Comparison of ENCODE assay signal across 15 cellular contexts in genomic region chr19:45568732-45569131, GRCh38. TPM values are rescaled to one million over a fixed set of nuclear protein-coding genes. Genes with fewer than 3 reads are reported as not detected.
A peak's percentile ranks its signal among the peaks of the same experiment; 100 is the strongest.
DNase-seq lines count a peak whose midpoint lies in the region; ATAC-seq, FAIRE-seq and TF ChIP-seq lines count a peak whose summit lies in the region.
"Had no signal": no experiment of that assay in that cellular context is flagged by ENCODE, and none has a peak within 500 bp of the region (broad histone marks: within the 10 kb centered on the region; RNA-seq: fewer than 3 reads in every experiment).

No MANE protein-coding gene starts in this region.

- RAD21 ChIA-PET in HCT116 (lab: Charles Lee; ENCODE audit: low non-redundant PET in 1 of 2, low total read pairs in 2 of 2, uncharacterized antibody in 2 of 2, unreplicated experiment in 2 of 2), result no interaction called here

- TF ChIP-seq POLR2A in HCT116 (IDR thresholded peaks at IDR 0.05; ENCODE audit: borderline replicate concordance, extremely low read depth, insufficient read depth, insufficient read length) (no peak), heart left ventricle (IDR thresholded peaks at IDR 0.05) (no peak)

- no peak for FAIRE-seq in small intestine (lab: Jason Lieb, UNC)

- peaks cover 30% of the 10 kb centered on the region; the same call in 1 of the 2 replicates for H3K79me2 ChIP-seq in HCT116 (ENCODE audit: insufficient read depth, low read length)
- H3K79me2 ChIP-seq in MM.1S (ENCODE audit: low read length), result peaks cover 52% of the 10 kb centered on the region

- no peaks in the 10 kb centered on the region for H3K9me3 ChIP-seq in HCT116 (ENCODE audit: control insufficient read depth in 1 of 2, insufficient read depth in 1 of 2, low read depth in 1 of 2, low read length in 2 of 2)
- H3K9me3 ChIP-seq in adipocyte (ENCODE audit: control insufficient read depth, low read length), result no peaks in the 10 kb centered on the region
- peaks cover 0 to 6% (median 0%) of the 10 kb centered on the region in 12 donors for H3K9me3 ChIP-seq in heart left ventricle
- H3K9me3 ChIP-seq in small intestine (ENCODE audit: control insufficient read depth, low read depth), result no peaks in the 10 kb centered on the region
- H3K9me3 ChIP-seq in MM.1S (replicated peaks; ENCODE audit: insufficient read depth, low read length), result no peaks in the 10 kb centered on the region
- H3K9me3 ChIP-seq: SJCRH30 had no signal

- H3K36me3 ChIP-seq in HCT116 (ENCODE audit: control insufficient read depth in 1 of 2, insufficient read depth in 2 of 2, low read length in 2 of 2), result no peaks in the 10 kb centered on the region
- H3K36me3 ChIP-seq in adipocyte (ENCODE audit: control insufficient read depth, insufficient read depth, low read length, severe bottlenecking), result no peaks in the 10 kb centered on the region
- H3K36me3 ChIP-seq in heart left ventricle, result no peaks in the 10 kb centered on the region
- no peaks in the 10 kb centered on the region for H3K36me3 ChIP-seq in small intestine (ENCODE audit: control insufficient read depth in 2 of 2, insufficient read depth in 2 of 2, low read length in 2 of 2)
- no peaks in the 10 kb centered on the region for H3K36me3 ChIP-seq in MM.1S (replicated peaks; ENCODE audit: insufficient read depth, low read length)
- H3K36me3 ChIP-seq: SJCRH30 had no signal

- peaks cover 14 to 33% of the 10 kb centered on the region in 2 experiments for H3K4me1 ChIP-seq in HCT116 (ENCODE audit: control insufficient read depth in 1 of 2, insufficient read depth in 2 of 2, low read length in 2 of 2)
- H3K4me1 ChIP-seq in adipocyte (ENCODE audit: control insufficient read depth, insufficient read depth, low read length), result peaks cover 20% of the 10 kb centered on the region
- peaks cover 0 to 43% (median 14%) of the 10 kb centered on the region in 12 donors for H3K4me1 ChIP-seq in heart left ventricle
- H3K4me1 ChIP-seq in small intestine (ENCODE audit: control insufficient read depth in 2 of 2, insufficient read depth in 1 of 2, low read depth in 1 of 2, low read length in 1 of 2), result peaks cover 1 to 3% of the 10 kb centered on the region in 2 donors
- no peaks in the 10 kb centered on the region for H3K4me1 ChIP-seq in MM.1S (ENCODE audit: low read length)
- H3K4me1 ChIP-seq: SJCRH30 had no signal

- peak; percentile 41 for DNase-seq in HCT116 (ENCODE audit: low read depth, low spot score)
- DNase-seq in adipocyte (ENCODE audit: low read depth), result peak; percentile 34
- DNase-seq in heart left ventricle, result peak in 2 of 5 donors; percentile 21 to 33
- DNase-seq in small intestine, result peak; percentile 78
- no peak for DNase-seq in MM.1S
- DNase-seq in amniotic stem cell (lab: John Stamatoyannopoulos, UW), result no peak
- DNase-seq: activated naive CD8-positive, alpha-beta T cell treated with anti-CD3 and anti-CD28 coated beads, Interleukin-2, amount 50 U/mL, for 24 hours; H9; head of caudate nucleus; naive B cell; NCI-H2107; SJCRH30 had no signal

- H2AFZ ChIP-seq in HCT116 (ENCODE audit: low read depth, low read length, poor library complexity, severe bottlenecking) (no peak overlapping the region), MM.1S (ENCODE audit: low read length) (no peak overlapping the region)

- H3K9ac ChIP-seq in HCT116 (ENCODE audit: low read length) (peak overlapping the region; percentile 36), adipocyte (ENCODE audit: low read length) (no peak overlapping the region), MM.1S (ENCODE audit: low read length) (no peak overlapping the region)

- 86 to 93% (median 89%) methylated on average over 3 of the region's 3 CpGs for WGBS in heart left ventricle, 4 donors
- WGBS in small intestine, 3 donors, result 70 to 75% (median 71%) methylated on average over 3 of the region's 3 CpGs

- peak overlapping the region; percentile 60 for H3K4me2 ChIP-seq in HCT116 (ENCODE audit: low read length)
- no peak overlapping the region for H3K4me2 ChIP-seq in MM.1S (ENCODE audit: low read depth, low read length)

- H3K9me2 ChIP-seq in HCT116 (ENCODE audit: insufficient read depth) (no peaks in the 10 kb centered on the region), MM.1S (replicated peaks; ENCODE audit: insufficient read depth, low read length) (no peaks in the 10 kb centered on the region)

- H3K4me3 ChIP-seq in HCT116 (replicated peaks in 1 of 2; ENCODE audit: low read depth in 1 of 2, low read length in 2 of 2) (no peak overlapping the region; a peak in 1 of 4 replicates), adipocyte (ENCODE audit: low read length) (no peak overlapping the region), heart left ventricle (no peak overlapping the region), small intestine (ENCODE audit: low read depth in 1 of 2, low read length in 2 of 2) (no peak overlapping the region), MM.1S (ENCODE audit: low read length) (no peak overlapping the region)
- H3K4me3 ChIP-seq: SJCRH30 had no signal

- H3K27me3 ChIP-seq in HCT116 (ENCODE audit: insufficient read depth, low read length) (no peaks in the 10 kb centered on the region), adipocyte (replicated peaks; ENCODE audit: control insufficient read depth, insufficient read depth, low read length) (no peaks in the 10 kb centered on the region), heart left ventricle (no peaks in the 10 kb centered on the region), small intestine (ENCODE audit: control insufficient read depth in 2 of 2, insufficient read depth in 2 of 2, low read length in 2 of 2) (no peaks in the 10 kb centered on the region), MM.1S (replicated peaks; ENCODE audit: insufficient read depth, low read length) (no peaks in the 10 kb centered on the region)
- H3K27me3 ChIP-seq: SJCRH30 had no signal

- ATAC-seq in HCT116 (peak; percentile 78), heart left ventricle (peak; percentile 56 to 83 (median 80)), GM18867 (IDR thresholded peaks at IDR 0.05; ENCODE audit: unreplicated experiment) (no peak)
- no peak for ATAC-seq in activated CD4-positive, CD25-positive, alpha-beta regulatory T cell treated with anti-CD3 and anti-CD28 coated beads, Interleukin-2, amount 50 U/mL, for 24 hours
- ATAC-seq: activated naive CD8-positive, alpha-beta T cell treated with anti-CD3 and anti-CD28 coated beads, Interleukin-2, amount 50 U/mL, for 24 hours had no signal

- BruUV-seq in HCT116 (replicated peaks; lab: Mats Ljungman, UMichigan), result no TSS peak

- no peak for TF ChIP-seq RAD21 in HCT116 (IDR thresholded peaks at IDR 0.05; ENCODE audit: low read depth)

- no peaks in the 10 kb centered on the region for H3F3A ChIP-seq in MM.1S (ENCODE audit: insufficient read depth, low read length)

- H3K27ac ChIP-seq in HCT116 (ENCODE audit: low read depth, low read length), result peak overlapping the region; percentile 25
- H3K27ac ChIP-seq in heart left ventricle, result peak overlapping the region in 11 of 12 donors; percentile 1 to 83 (median 64)
- H3K27ac ChIP-seq in small intestine (ENCODE audit: low read depth in 1 of 2, low read length in 1 of 2), result peak overlapping the region; percentile 50 to 71
- H3K27ac ChIP-seq in MM.1S (ENCODE audit: low read length), result no peak overlapping the region
- H3K27ac ChIP-seq: HL-60, SJCRH30 had no signal

- CTCF ChIA-PET in HCT116 (lab: Charles Lee), result interaction anchor here (1.0 kb wide), 1 partner anchor 11 kb away, joined by 5 read pairs; no protein-coding TSS in a partner anchor

- POLR2A ChIA-PET in HCT116 (lab: Charles Lee), result no interaction called here

- intact Hi-C loops in HCT116 (cut with micrococcal nuclease), result no loop called here
- intact Hi-C loops in heart left ventricle (cut with DNase I), result loop anchor here in 4 of 10 donors (2.0 to 10.0 kb wide), 3 partner anchors 44 to 134 kb away; no protein-coding TSS in a partner anchor

- TF ChIP-seq CTCF in HCT116 (IDR thresholded peaks at IDR 0.05 in 2 of 3, conservative IDR thresholded peaks at IDR 0.05 in 1 of 3; ENCODE audit: borderline replicate concordance in 1 of 3, insufficient read depth in 1 of 3, low read depth in 2 of 3, low read length in 2 of 3) (no peak), heart left ventricle (IDR thresholded peaks at IDR 0.05) (no peak), MM.1S (IDR thresholded peaks at IDR 0.05; ENCODE audit: low read length) (no peak)

- H4K20me1 ChIP-seq in HCT116 (ENCODE audit: insufficient read depth) (no peaks in the 10 kb centered on the region), MM.1S (ENCODE audit: insufficient read depth, low read length) (no peaks in the 10 kb centered on the region)

TF ChIP-seq in HCT116, 20 proteins besides CTCF, POLR2A, EP300 and RAD21 (continues in another document):
- peak; percentile 50 for TF ChIP-seq JUND (IDR thresholded peaks at IDR 0.05)
- no peak for TF ChIP-seq ZNF274 (IDR thresholded peaks at IDR 0.05; ENCODE audit: low read depth, low read length)
- TF ChIP-seq MAX (IDR thresholded peaks at IDR 0.05), result no peak
- TF ChIP-seq EZH2 (IDR thresholded peaks at IDR 0.05), result no peak
- no peak for TF ChIP-seq EGR1 (IDR thresholded peaks at IDR 0.05; ENCODE audit: low read depth)
- TF ChIP-seq ZFX (IDR thresholded peaks at IDR 0.05), result no peak
- no peak for TF ChIP-seq YY1 (IDR thresholded peaks at IDR 0.05; ENCODE audit: extremely low read depth, insufficient replicate concordance, low read depth, low read length)
- TF ChIP-seq TCF7L2 (IDR thresholded peaks at IDR 0.05; ENCODE audit: borderline replicate concordance, extremely low read depth, insufficient read depth, insufficient read length), result no peak
- no peak for TF ChIP-seq ATF3 (IDR thresholded peaks at IDR 0.05)
- TF ChIP-seq SP1 (IDR thresholded peaks at IDR 0.05; ENCODE audit: low read depth), result peak; percentile 53
- TF ChIP-seq CEBPB (IDR thresholded peaks at IDR 0.05; ENCODE audit: low read depth), result no peak
- TF ChIP-seq FOSL1 (IDR thresholded peaks at IDR 0.05; ENCODE audit: low read depth), result peak; percentile 64

RNA-seq across cellular contexts. Expression of gene OPA3, which starts 15.9 kb away (rescaled TPM):
- 11.1 TPM for total RNA-seq in HCT116 (2021; ENCODE audit: unreplicated experiment)
- polyA plus RNA-seq in HCT116 (2012), result 9.3 and 9.9 TPM in 2 replicates
- total RNA-seq in heart left ventricle, result 10 to 100 TPM; 21.3 to 30.4 (median 22.5) TPM
- 10 to 100 TPM; 13.1 to 22.3 TPM for polyA plus RNA-seq in heart left ventricle
- polyA plus RNA-seq in small intestine, result 1 to 10 TPM; 4.5 to 7.9 (median 4.9) TPM

RNA-seq across cellular contexts. Expression of gene GPR4, which starts 33.3 kb away (rescaled TPM):
- total RNA-seq in HCT116 (2021; ENCODE audit: unreplicated experiment), result 0.10 TPM
- polyA plus RNA-seq in HCT116 (2012), result 0.04 and 0.13 TPM in 2 replicates
- 10 to 100 TPM in 3 of 9 donors, 1 to 10 TPM in 6; 2.7 to 36.0 (median 4.3) TPM for total RNA-seq in heart left ventricle
- 1 to 10 TPM; 5.1 to 6.9 TPM for polyA plus RNA-seq in heart left ventricle
- polyA plus RNA-seq in small intestine, result 1 to 10 TPM in 1 of 3 donors, under 1 TPM in 2; 0.22 to 3.8 (median 0.54) TPM

Comparison
In these comparisons a context has a peak if more than half of its experiments do, and no peak if none do; other contexts are left out.
1. ATAC-seq: peak in HCT116 (single experiment) and heart left ventricle (4 of 4); none in activated CD4-positive, CD25-positive, alpha-beta regulatory T cell treated with anti-CD3 and anti-CD28 coated beads, Interleukin-2, amount 50 U/mL, for 24 hours (0 of 2) and GM18867 (single experiment).
2. DNase-seq: peak in HCT116 (single experiment), adipocyte (single experiment) and small intestine (single experiment); none in MM.1S (single experiment) and amniotic stem cell (single experiment).